14 cellular contexts compared by ENCODE assay signal in genomic region chr3:65334045-65334665, GRCh38.
DNase-seq lines count a peak whose midpoint lies in the region; ATAC-seq, FAIRE-seq and TF ChIP-seq lines count a peak whose summit lies in the region.
"Had no signal": no experiment of that assay in that cellular context is flagged by ENCODE, and none has a peak within 500 bp of the region (broad histone marks: within the 10 kb centered on the region; RNA-seq: fewer than 3 reads in every experiment).

No MANE protein-coding gene starts in this region.

- H3K36me3 ChIP-seq in GM12878 (ENCODE audit: control insufficient read depth in 2 of 2, insufficient read depth in 2 of 2, low read length in 1 of 2): no peaks in the 10 kb centered on the region
- H3K36me3 ChIP-seq in testis (ENCODE audit: low read depth, missing control alignments): no peaks in the 10 kb centered on the region
- H3K36me3 ChIP-seq: transverse colon had no signal

- WGBS in GM12878 (ENCODE audit: insufficient coverage, insufficient replicate concordance, low lambda C conversion rate, missing lambda C conversion rate): 44% methylated on average over 1 of the region's 1 CpG
- WGBS in testis, 2 donors: 13 to 30% methylated on average over 1 of the region's 1 CpG

- H3K79me2 ChIP-seq in GM12878 (ENCODE audit: control insufficient read depth, insufficient read depth, low read length): no peaks in the 10 kb centered on the region

- TF ChIP-seq CTCF in GM12878 (IDR thresholded peaks at IDR 0.05 in 2 of 3, conservative IDR thresholded peaks at IDR 0.05 in 1 of 3; ENCODE audit: control insufficient read depth in 2 of 3, extremely low read depth in 1 of 3, insufficient read depth in 1 of 3, low read depth in 3 of 3, low read length in 3 of 3): no peak
- no peak for TF ChIP-seq CTCF in testis (IDR thresholded peaks at IDR 0.05)

- RAD21 ChIA-PET in GM12878 (lab: Charles Lee; ENCODE audit: unreplicated experiment): no interaction called here

- DNase-seq in NCI-H2227 (lab: John Stamatoyannopoulos, UW; ENCODE audit: unreplicated experiment) (peak; percentile 16), NCI-H2227 treated with DMSO at 0.1 percent for 48 hours (lab: John Stamatoyannopoulos, UW) (no peak), GM12878 (ENCODE audit: low read depth, low spot score) (no peak), iPS-NIHi7 (ENCODE audit: extremely low spot score) (peak; percentile 35), testis (peak; percentile 77)
- no peak for DNase-seq in activated CD8-positive, alpha-beta T cell treated with anti-CD3 and anti-CD28 coated beads, Interleukin-2, amount 10 ng/mL, durations not matched to agents 7 days and 5 days
- no peak for DNase-seq in stimulated activated CD4-positive, alpha-beta T cell treated with anti-CD3 and anti-CD28 coated beads, Interleukin-4, amount 100 ng/mL, for 24 hours
- DNase-seq: activated CD4-positive, alpha-beta T cell treated with anti-CD3 and anti-CD28 coated beads, Interleukin-2, amount 10 ng/mL, durations not matched to agents 24 days and 14 days; mesendoderm; transverse colon had no signal

- H3K9me3 ChIP-seq in GM12878 (replicated peaks; ENCODE audit: control insufficient read depth, insufficient read depth, low read length) (no peaks in the 10 kb centered on the region), testis (no peaks in the 10 kb centered on the region)
- H3K9me3 ChIP-seq: A549, transverse colon had no signal

- H3K27ac ChIP-seq in GM12878 (ENCODE audit: control insufficient read depth, insufficient read depth) (no peak overlapping the region), testis (no peak overlapping the region)
- H3K27ac ChIP-seq: A549, epithelial cell of prostate, transverse colon had no signal

- ATAC-seq in GM12878 (no peak), HG03457 (IDR thresholded peaks at IDR 0.05; ENCODE audit: unreplicated experiment) (no peak)
- ATAC-seq in activated CD8-positive, alpha-beta T cell treated with anti-CD3 and anti-CD28 coated beads, Interleukin-2, amount 10 ng/mL, durations not matched to agents 7 days and 5 days: no peak
- ATAC-seq: A549; activated naive CD4-positive, alpha-beta T cell treated with anti-CD3 and anti-CD28 coated beads, Interleukin-2, amount 50 U/mL, for 72 hours had no signal

- H3K27me3 ChIP-seq in GM12878 (replicated peaks in 1 of 2; ENCODE audit: control insufficient read depth in 2 of 2, insufficient read depth in 2 of 2, low read length in 1 of 2) (no peaks in the 10 kb centered on the region), testis (no peaks in the 10 kb centered on the region)
- H3K27me3 ChIP-seq: transverse colon had no signal

- 0 out of 2 replicates have a peak, but pooled peaks have one; percentile 2 for TF ChIP-seq RAD21 in GM12878 (IDR thresholded peaks at IDR 0.05; ENCODE audit: insufficient read depth, low read depth, low read length)

- SMC1A ChIA-PET in GM12878 (lab: Charles Lee; ENCODE audit: uncharacterized antibody, unreplicated experiment): no interaction called here

- intact Hi-C loops in GM12878 (cut with micrococcal nuclease; ENCODE audit: unreplicated experiment) (no loop called here), testis (cut with DNase I; ENCODE audit: low total_unique reads) (no loop called here)

- CTCF ChIA-PET in GM12878 (lab: Yijun Ruan, JAX): interaction anchor here (1.0 kb wide), 1 partner anchor 340 kb away, joined by 4 read pairs; no protein-coding TSS in a partner anchor
- CTCF ChIA-PET in activated CD8-positive, alpha-beta T cell treated with anti-CD3 and anti-CD28 coated beads, Interleukin-2, amount 10 ng/mL, durations not matched to agents 7 days and 5 days (lab: Charles Lee): no interaction called here

- no peak for FAIRE-seq in GM12878 (lab: Jason Lieb, UNC)
- FAIRE-seq: A549 had no signal

- TF ChIP-seq EP300 in GM12878 (IDR thresholded peaks at IDR 0.05; ENCODE audit: borderline replicate concordance in 1 of 2, control insufficient read depth in 1 of 2, low read depth in 2 of 2, low read length in 2 of 2): no peak

- H3K27me3 Mint-ChIP-seq in activated CD8-positive, alpha-beta T cell treated with anti-CD3 and anti-CD28 coated beads, Interleukin-2, amount 10 ng/mL, durations not matched to agents 7 days and 5 days (ENCODE audit: low read depth): no peaks in the 10 kb centered on the region
- H3K27me3 Mint-ChIP-seq: activated CD4-positive, alpha-beta T cell treated with anti-CD3 and anti-CD28 coated beads, Interleukin-2, amount 10 ng/mL, durations not matched to agents 24 days and 14 days had no signal

- in situ Hi-C loops in GM12878 (cut with MboI): no loop called here

- no peak overlapping the region for H2AFZ ChIP-seq in GM12878 (ENCODE audit: control insufficient read depth, low read depth, low read length)

- H3K4me1 ChIP-seq in GM12878 (ENCODE audit: control insufficient read depth, insufficient read depth, low read length) (no peaks in the 10 kb centered on the region), testis (no peaks in the 10 kb centered on the region)
- H3K4me1 ChIP-seq: A549 had no signal

- no peaks in the 10 kb centered on the region for H4K20me1 ChIP-seq in GM12878 (ENCODE audit: control insufficient read depth, insufficient read depth)

- no peak overlapping the region for H3K4me2 ChIP-seq in GM12878 (ENCODE audit: control insufficient read depth, insufficient read depth)
- H3K4me2 ChIP-seq: A549 had no signal

- H3K9me3 Mint-ChIP-seq in activated CD8-positive, alpha-beta T cell treated with anti-CD3 and anti-CD28 coated beads, Interleukin-2, amount 10 ng/mL, durations not matched to agents 7 days and 5 days (ENCODE audit: insufficient read depth): no peaks in the 10 kb centered on the region

- H3K4me1 Mint-ChIP-seq in activated CD8-positive, alpha-beta T cell treated with anti-CD3 and anti-CD28 coated beads, Interleukin-2, amount 10 ng/mL, durations not matched to agents 7 days and 5 days (ENCODE audit: low read depth): no peaks in the 10 kb centered on the region
- H3K4me1 Mint-ChIP-seq: activated CD4-positive, alpha-beta T cell treated with anti-CD3 and anti-CD28 coated beads, Interleukin-2, amount 10 ng/mL, durations not matched to agents 24 days and 14 days had no signal

- TF ChIP-seq POLR2A in GM12878 (IDR thresholded peaks at IDR 0.05; ENCODE audit: low read depth, low read length) (no peak), testis (IDR thresholded peaks at IDR 0.05) (no peak)

- no peak overlapping the region for H3K4me3 Mint-ChIP-seq in activated CD8-positive, alpha-beta T cell treated with anti-CD3 and anti-CD28 coated beads, Interleukin-2, amount 10 ng/mL, durations not matched to agents 7 days and 5 days
- H3K4me3 Mint-ChIP-seq: activated CD4-positive, alpha-beta T cell treated with anti-CD3 and anti-CD28 coated beads, Interleukin-2, amount 10 ng/mL, durations not matched to agents 24 days and 14 days had no signal

- H3K36me3 Mint-ChIP-seq in activated CD8-positive, alpha-beta T cell treated with anti-CD3 and anti-CD28 coated beads, Interleukin-2, amount 10 ng/mL, durations not matched to agents 7 days and 5 days (ENCODE audit: low read depth): no peaks in the 10 kb centered on the region

- POLR2A ChIA-PET in GM12878 (lab: Charles Lee): no interaction called here
- POLR2A ChIA-PET in activated CD8-positive, alpha-beta T cell treated with anti-CD3 and anti-CD28 coated beads, Interleukin-2, amount 10 ng/mL, durations not matched to agents 7 days and 5 days (lab: Charles Lee): no interaction called here

- H3K4me3 ChIP-seq in GM12878: no peak overlapping the region
- H3K4me3 ChIP-seq in testis: no peak overlapping the region
- H3K4me3 ChIP-seq: A549, transverse colon had no signal

- H3K27ac Mint-ChIP-seq in activated CD8-positive, alpha-beta T cell treated with anti-CD3 and anti-CD28 coated beads, Interleukin-2, amount 10 ng/mL, durations not matched to agents 7 days and 5 days: no peak overlapping the region
- H3K27ac Mint-ChIP-seq: activated CD4-positive, alpha-beta T cell treated with anti-CD3 and anti-CD28 coated beads, Interleukin-2, amount 10 ng/mL, durations not matched to agents 24 days and 14 days; activated naive CD4-positive, alpha-beta T cell treated with anti-CD3 and anti-CD28 coated beads, Interleukin-2, amount 50 U/mL, for 72 hours had no signal

- BruUV-seq in GM12878 (replicated peaks; lab: Mats Ljungman, UMichigan): no TSS peak

- no peak overlapping the region for H3K9ac ChIP-seq in GM12878 (ENCODE audit: control insufficient read depth, insufficient read depth, low read length)

TF ChIP-seq in GM12878, 131 proteins besides CTCF, POLR2A, EP300 and RAD21:
- TF ChIP-seq CHD2 (IDR thresholded peaks at IDR 0.05; ENCODE audit: borderline replicate concordance, low read depth, low read length) (no peak), TAF1 (IDR thresholded peaks at IDR 0.05; ENCODE audit: borderline replicate concordance, low read depth, low read length) (no peak), ZZZ3 (IDR thresholded peaks at IDR 0.05; ENCODE audit: control insufficient read depth, insufficient read length, low read depth) (no peak), NRF1 (conservative IDR thresholded peaks at IDR 0.05; ENCODE audit: low read depth, low read length) (no peak), RFX5 (IDR thresholded peaks at IDR 0.05; ENCODE audit: low read depth, low read length) (no peak)
- TF ChIP-seq, protein P1, sequence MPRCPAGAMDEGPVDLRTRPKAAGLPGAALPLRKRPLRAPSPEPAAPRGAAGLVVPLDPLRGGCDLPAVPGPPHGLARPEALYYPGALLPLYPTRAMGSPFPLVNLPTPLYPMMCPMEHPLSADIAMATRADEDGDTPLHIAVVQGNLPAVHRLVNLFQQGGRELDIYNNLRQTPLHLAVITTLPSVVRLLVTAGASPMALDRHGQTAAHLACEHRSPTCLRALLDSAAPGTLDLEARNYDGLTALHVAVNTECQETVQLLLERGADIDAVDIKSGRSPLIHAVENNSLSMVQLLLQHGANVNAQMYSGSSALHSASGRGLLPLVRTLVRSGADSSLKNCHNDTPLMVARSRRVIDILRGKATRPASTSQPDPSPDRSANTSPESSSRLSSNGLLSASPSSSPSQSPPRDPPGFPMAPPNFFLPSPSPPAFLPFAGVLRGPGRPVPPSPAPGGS (IDR thresholded peaks at IDR 0.05; ENCODE audit: borderline replicate concordance, insufficient read depth, low read depth, low read length, poor library complexity, severe bottlenecking): no peak

Comparison
In these comparisons a context has a peak if more than half of its experiments do, and no peak if none do; other contexts are left out.
1. DNase-seq: peak in NCI-H2227 (single experiment), iPS-NIHi7 (single experiment) and testis (single experiment); none in NCI-H2227 treated with DMSO at 0.1 percent for 48 hours (single experiment), GM12878 (single experiment), activated CD8-positive, alpha-beta T cell treated with anti-CD3 and anti-CD28 coated beads, Interleukin-2, amount 10 ng/mL, durations not matched to agents 7 days and 5 days (single experiment) and stimulated activated CD4-positive, alpha-beta T cell treated with anti-CD3 and anti-CD28 coated beads, Interleukin-4, amount 100 ng/mL, for 24 hours (single experiment).